In genomic region chr13:99278843-99279242, GRCh38 we compare ENCODE assay signal across 30 cellular contexts. TPM values are rescaled to one million over a fixed set of nuclear protein-coding genes. Genes with fewer than 3 reads are reported as not detected.
DNase-seq lines count a peak whose midpoint lies in the region; ATAC-seq and TF ChIP-seq lines count a peak whose summit lies in the region.
"Had no signal": no experiment of that assay in that cellular context is flagged by ENCODE, and none has a peak within 500 bp of the region (broad histone marks: within the 10 kb centered on the region; RNA-seq: fewer than 3 reads in every experiment).

No MANE protein-coding gene starts in this region.

- TF ChIP-seq CTCF in osteoblast (IDR thresholded peaks at IDR 0.05; ENCODE audit: extremely low read depth, low read depth, low read length) = no peak
- no peak for TF ChIP-seq CTCF in Peyer's patch (IDR thresholded peaks at IDR 0.05)
- TF ChIP-seq CTCF in Calu3 (IDR thresholded peaks at IDR 0.05; ENCODE audit: unreplicated experiment) = no peak

- H2AFZ ChIP-seq in osteoblast (ENCODE audit: low read length) = no peak overlapping the region
- H2AFZ ChIP-seq: GM23338 had no signal

- no peaks in the 10 kb centered on the region for H3K27me3 ChIP-seq in CD8-positive, alpha-beta memory T cell (ENCODE audit: insufficient read depth, low read length, poor library complexity, severe bottlenecking)
- H3K27me3 ChIP-seq in osteoblast (ENCODE audit: insufficient read depth, low read length) (no peaks in the 10 kb centered on the region), Peyer's patch (no peaks in the 10 kb centered on the region)
- H3K27me3 ChIP-seq: ascending aorta, BLaER1, dorsolateral prefrontal cortex, vagina had no signal

- no peak overlapping the region for H3K4me3 ChIP-seq in CD8-positive, alpha-beta memory T cell (ENCODE audit: low read length)
- H3K4me3 ChIP-seq in osteoblast (ENCODE audit: insufficient read depth, low read length) (no peak overlapping the region), Peyer's patch (no peak overlapping the region)
- H3K4me3 ChIP-seq: ascending aorta, BLaER1, dorsolateral prefrontal cortex, GM23338, vagina had no signal

- peaks cover 5% of the 10 kb centered on the region for H4K20me1 ChIP-seq in osteoblast (ENCODE audit: insufficient read depth, low read length)

- intact Hi-C loops in Calu3 (cut with micrococcal nuclease; ENCODE audit: unreplicated experiment) = no loop called here

- DNase-seq in activated T-cell treated with anti-CD3 and anti-CD28 coated beads, Interleukin-2, amount 50 U/mL, for 72 hours = no peak
- DNase-seq in activated T-cell treated with anti-CD3 and anti-CD28 coated beads, Interleukin-2, amount 50 U/mL, for 4 hours = no peak
- no peak for DNase-seq in CD8-positive, alpha-beta memory T cell
- no peak for DNase-seq in central memory CD8-positive, alpha-beta T cell (ENCODE audit: low spot score in 2 of 2)
- DNase-seq in osteoblast (ENCODE audit: insufficient read length, low spot score, missing footprints) = no peak
- DNase-seq in GM19240 (ENCODE audit: insufficient read length, low spot score) = no peak
- DNase-seq in Peyer's patch = no peak
- no peak for DNase-seq in Calu3
- DNase-seq: activated naive CD4-positive, alpha-beta T cell treated with anti-CD3 and anti-CD28 coated beads, Interleukin-2, amount 10 ng/mL, durations not matched to agents 7 days and 5 days; activated T-cell treated with anti-CD3 and anti-CD28 coated beads, Interleukin-2, amount 50 U/mL, for 24 hours; central memory CD4-positive, alpha-beta T cell; dorsolateral prefrontal cortex; HFFc6; kidney; MM.1S; NCI-H1417 treated with DMSO at 0.1 percent for 48 hours; NCI-H2081 treated with DMSO at 0.1 percent for 48 hours; occipital lobe; SK-N-SH; small intestine; stimulated activated CD4-positive, alpha-beta T cell treated with anti-CD3 and anti-CD28 coated beads, Interleukin-4, amount 100 ng/mL, for 1 hour; stimulated activated naive CD4-positive, alpha-beta T cell treated with Interleukin-2 at 50 U/mL for 16 hours had no signal

- peak overlapping the region; percentile 7 to 20 for H3K4me3 Mint-ChIP-seq in activated T-cell treated with anti-CD3 and anti-CD28 coated beads, Interleukin-2, amount 50 U/mL, for 72 hours
- no peak overlapping the region for H3K4me3 Mint-ChIP-seq in activated T-cell treated with anti-CD3 and anti-CD28 coated beads, Interleukin-2, amount 50 U/mL, for 4 hours
- peak overlapping the region in 3 of 7 donors; percentile 12 to 38 (median 21) for H3K4me3 Mint-ChIP-seq in CD8-positive, alpha-beta memory T cell
- H3K4me3 Mint-ChIP-seq in central memory CD8-positive, alpha-beta T cell = peak overlapping the region; percentile 21
- H3K4me3 Mint-ChIP-seq in Calu3 (ENCODE audit: low read depth, unreplicated experiment) = no peak overlapping the region
- H3K4me3 Mint-ChIP-seq: activated naive CD4-positive, alpha-beta T cell treated with anti-CD3 and anti-CD28 coated beads, Interleukin-2, amount 10 ng/mL, durations not matched to agents 7 days and 5 days; activated T-cell treated with anti-CD3 and anti-CD28 coated beads, Interleukin-2, amount 50 U/mL, for 24 hours; GM23338; HFFc6 had no signal

- peaks cover 11 to 26% of the 10 kb centered on the region in 2 donors for H3K36me3 Mint-ChIP-seq in activated T-cell treated with anti-CD3 and anti-CD28 coated beads, Interleukin-2, amount 50 U/mL, for 72 hours (ENCODE audit: insufficient read depth in 2 of 2)
- H3K36me3 Mint-ChIP-seq in activated T-cell treated with anti-CD3 and anti-CD28 coated beads, Interleukin-2, amount 50 U/mL, for 4 hours (ENCODE audit: insufficient read depth) = peaks cover 27% of the 10 kb centered on the region
- peaks cover 0 to 42% (median 22%) of the 10 kb centered on the region in 3 donors for H3K36me3 Mint-ChIP-seq in CD8-positive, alpha-beta memory T cell
- peaks cover 29% of the 10 kb centered on the region for H3K36me3 Mint-ChIP-seq in central memory CD8-positive, alpha-beta T cell (ENCODE audit: insufficient read depth)
- peaks cover 5% of the 10 kb centered on the region for H3K36me3 Mint-ChIP-seq in Calu3 (ENCODE audit: insufficient read depth, unreplicated experiment)

- ATAC-seq in activated T-cell treated with anti-CD3 and anti-CD28 coated beads, Interleukin-2, amount 50 U/mL, for 72 hours (replicated peaks in 1 of 2) = no peak
- no peak for ATAC-seq in activated T-cell treated with anti-CD3 and anti-CD28 coated beads, Interleukin-2, amount 50 U/mL, for 4 hours
- no peak for ATAC-seq in central memory CD8-positive, alpha-beta T cell (replicated peaks; ENCODE audit: extremely low read depth, poor library complexity, severe bottlenecking)

- peaks cover 87% of the 10 kb centered on the region for H3K4me1 ChIP-seq in CD8-positive, alpha-beta memory T cell (ENCODE audit: insufficient read depth, low read length)
- H3K4me1 ChIP-seq in osteoblast (ENCODE audit: insufficient read depth, low read length) (peaks cover 35% of the 10 kb centered on the region), Peyer's patch (peaks cover 0 to 40% (median 19%) of the 10 kb centered on the region in 4 donors)

- peaks cover 100% of the 10 kb centered on the region for H3K4me1 Mint-ChIP-seq in activated T-cell treated with anti-CD3 and anti-CD28 coated beads, Interleukin-2, amount 50 U/mL, for 72 hours (ENCODE audit: low read depth)
- peaks cover 92% of the 10 kb centered on the region for H3K4me1 Mint-ChIP-seq in activated T-cell treated with anti-CD3 and anti-CD28 coated beads, Interleukin-2, amount 50 U/mL, for 4 hours (ENCODE audit: low read depth)
- peaks cover 90 to 99% (median 96%) of the 10 kb centered on the region in 3 donors for H3K4me1 Mint-ChIP-seq in CD8-positive, alpha-beta memory T cell
- H3K4me1 Mint-ChIP-seq in central memory CD8-positive, alpha-beta T cell = peaks cover 89% of the 10 kb centered on the region
- H3K4me1 Mint-ChIP-seq in Calu3 (ENCODE audit: low read depth, unreplicated experiment) = peaks cover 12% of the 10 kb centered on the region

- POLR2A ChIA-PET in CD8-positive, alpha-beta memory T cell (lab: Charles Lee) = no interaction called here

- no peak for TF ChIP-seq POLR2A in Peyer's patch (IDR thresholded peaks at IDR 0.05)

- H3K27ac Mint-ChIP-seq in activated T-cell treated with anti-CD3 and anti-CD28 coated beads, Interleukin-2, amount 50 U/mL, for 72 hours = no peak overlapping the region
- H3K27ac Mint-ChIP-seq in CD8-positive, alpha-beta memory T cell = peak overlapping the region in 6 of 8 donors; percentile 50 to 99 (median 69)
- H3K27ac Mint-ChIP-seq in central memory CD8-positive, alpha-beta T cell (ENCODE audit: low read depth) = peak overlapping the region; percentile 99
- no peak overlapping the region for H3K27ac Mint-ChIP-seq in Calu3 (ENCODE audit: unreplicated experiment)
- H3K27ac Mint-ChIP-seq: activated naive CD4-positive, alpha-beta T cell treated with anti-CD3 and anti-CD28 coated beads, Interleukin-2, amount 10 ng/mL, durations not matched to agents 7 days and 5 days; activated T-cell treated with anti-CD3 and anti-CD28 coated beads, Interleukin-2, amount 50 U/mL, for 24 hours; GM23338; HFFc6 had no signal

- no peaks in the 10 kb centered on the region for H3K9me3 Mint-ChIP-seq in activated T-cell treated with anti-CD3 and anti-CD28 coated beads, Interleukin-2, amount 50 U/mL, for 72 hours
- H3K9me3 Mint-ChIP-seq in activated T-cell treated with anti-CD3 and anti-CD28 coated beads, Interleukin-2, amount 50 U/mL, for 4 hours = no peaks in the 10 kb centered on the region
- H3K9me3 Mint-ChIP-seq in CD8-positive, alpha-beta memory T cell = no peaks in the 10 kb centered on the region
- no peaks in the 10 kb centered on the region for H3K9me3 Mint-ChIP-seq in central memory CD8-positive, alpha-beta T cell
- H3K9me3 Mint-ChIP-seq in Calu3 (ENCODE audit: low read depth, unreplicated experiment) = no peaks in the 10 kb centered on the region
- H3K9me3 Mint-ChIP-seq: activated naive CD4-positive, alpha-beta T cell treated with anti-CD3 and anti-CD28 coated beads, Interleukin-2, amount 10 ng/mL, durations not matched to agents 7 days and 5 days; activated T-cell treated with anti-CD3 and anti-CD28 coated beads, Interleukin-2, amount 50 U/mL, for 24 hours; GM23338; HFFc6; IgD-negative memory B cell had no signal

- peaks cover 2% of the 10 kb centered on the region for H3K79me2 ChIP-seq in osteoblast (ENCODE audit: insufficient read depth, low read length)

- CTCF ChIA-PET in CD8-positive, alpha-beta memory T cell (lab: Charles Lee) = interaction anchor here (0.9 to 2.3 kb wide), 3 partner anchors 10 to 102 kb away, joined by 3 to 7 read pairs (median 7); no protein-coding TSS in a partner anchor
- CTCF ChIA-PET in Calu3 (lab: Charles Lee) = interaction anchor here (0.7 kb wide), 1 partner anchor 233 kb away, joined by 3 read pairs; no protein-coding TSS in a partner anchor

- no peak overlapping the region for H3K27ac ChIP-seq in CD8-positive, alpha-beta memory T cell (ENCODE audit: low read depth, low read length)
- peak overlapping the region; percentile 77 for H3K27ac ChIP-seq in osteoblast (ENCODE audit: low read depth, low read length)
- H3K27ac ChIP-seq in Peyer's patch = no peak overlapping the region
- H3K27ac ChIP-seq: BLaER1, dorsolateral prefrontal cortex, vagina had no signal

- no TSS peak for BruUV-seq in Calu3 (replicated peaks; lab: Mats Ljungman, UMichigan)

- no peaks in the 10 kb centered on the region for H3K36me3 ChIP-seq in CD8-positive, alpha-beta memory T cell (ENCODE audit: insufficient read depth, low read length)
- H3K36me3 ChIP-seq in osteoblast (ENCODE audit: insufficient read depth, low read length) (no peaks in the 10 kb centered on the region), Peyer's patch (no peaks in the 10 kb centered on the region)
- H3K36me3 ChIP-seq: vagina had no signal

- no peaks in the 10 kb centered on the region for H3K27me3 Mint-ChIP-seq in activated T-cell treated with anti-CD3 and anti-CD28 coated beads, Interleukin-2, amount 50 U/mL, for 72 hours (ENCODE audit: low read depth)
- no peaks in the 10 kb centered on the region for H3K27me3 Mint-ChIP-seq in activated T-cell treated with anti-CD3 and anti-CD28 coated beads, Interleukin-2, amount 50 U/mL, for 4 hours (ENCODE audit: low read depth)
- no peaks in the 10 kb centered on the region for H3K27me3 Mint-ChIP-seq in CD8-positive, alpha-beta memory T cell
- no peaks in the 10 kb centered on the region for H3K27me3 Mint-ChIP-seq in central memory CD8-positive, alpha-beta T cell
- no peaks in the 10 kb centered on the region for H3K27me3 Mint-ChIP-seq in Calu3 (ENCODE audit: unreplicated experiment)
- H3K27me3 Mint-ChIP-seq: activated naive CD4-positive, alpha-beta T cell treated with anti-CD3 and anti-CD28 coated beads, Interleukin-2, amount 10 ng/mL, durations not matched to agents 7 days and 5 days; activated T-cell treated with anti-CD3 and anti-CD28 coated beads, Interleukin-2, amount 50 U/mL, for 24 hours had no signal

- no peaks in the 10 kb centered on the region for H3K9me3 ChIP-seq in CD8-positive, alpha-beta memory T cell (ENCODE audit: low read length)
- H3K9me3 ChIP-seq in osteoblast (ENCODE audit: low read depth, low read length) (no peaks in the 10 kb centered on the region), Peyer's patch (no peaks in the 10 kb centered on the region)
- H3K9me3 ChIP-seq: ascending aorta, BLaER1, SK-N-SH, vagina had no signal

- H3K4me2 ChIP-seq in osteoblast (ENCODE audit: insufficient read depth, low read length) = no peak overlapping the region
- H3K4me2 ChIP-seq: GM23338, SK-N-SH had no signal

RNA-seq across cellular contexts. Expression of gene GPR18, which starts 20.7 kb away (rescaled TPM):
- 10 to 100 TPM; 12.4 to 17.3 TPM for total RNA-seq in activated T-cell treated with anti-CD3 and anti-CD28 coated beads, Interleukin-2, amount 50 U/mL, for 72 hours
- total RNA-seq in activated T-cell treated with anti-CD3 and anti-CD28 coated beads, Interleukin-2, amount 50 U/mL, for 4 hours = 1 to 10 TPM; 3.3 to 4.0 (median 3.9) TPM
- 10 to 100 TPM; 15.2 to 16.2 TPM for total RNA-seq in CD8-positive, alpha-beta memory T cell
- 32.4 TPM for polyA plus RNA-seq in CD8-positive, alpha-beta memory T cell
- total RNA-seq in osteoblast = under 0.01 TPM in 1 of 2 replicates, not detected in the other
- total RNA-seq in Peyer's patch = 1 to 10 TPM in 1 of 4 donors, under 1 TPM in 1, not detected in 2; 0.53 to 4.1 TPM
- total RNA-seq in Calu3 (2022) = not detected in 2 replicates
- total RNA-seq: ascending aorta, dorsolateral prefrontal cortex, endothelial cell of umbilical vein, G401, GM23338, HFFc6, lung microvascular endothelial cell, occipital lobe, vagina had no signal
- polyA plus RNA-seq: endothelial cell of umbilical vein, SK-N-SH had no signal

RNA-seq across cellular contexts. Expression of gene GPR183, which starts 28.4 kb away (rescaled TPM):
- total RNA-seq in activated T-cell treated with anti-CD3 and anti-CD28 coated beads, Interleukin-2, amount 50 U/mL, for 72 hours = 10 to 100 TPM; 32.8 to 57.5 TPM
- total RNA-seq in activated T-cell treated with anti-CD3 and anti-CD28 coated beads, Interleukin-2, amount 50 U/mL, for 4 hours = 10 to 100 TPM; 48.6 to 86.8 (median 65.7) TPM
- 10 to 100 TPM; 61.5 to 62.8 TPM for total RNA-seq in CD8-positive, alpha-beta memory T cell
- 232 TPM for polyA plus RNA-seq in CD8-positive, alpha-beta memory T cell
- total RNA-seq in osteoblast (0.29 and 0.36 TPM in 2 replicates), Peyer's patch (10 to 100 TPM in 1 of 4 donors, 1 to 10 TPM in 3; 1.1 to 24.8 (median 3.9) TPM), Calu3 (2022) (not detected in 2 replicates)
- total RNA-seq: endothelial cell of umbilical vein, G401, GM23338 had no signal

Comparison
In these comparisons a context has a peak if more than half of its experiments do, and no peak if none do; other contexts are left out.
1. H3K4me3 Mint-ChIP-seq: peak in activated T-cell treated with anti-CD3 and anti-CD28 coated beads, Interleukin-2, amount 50 U/mL, for 72 hours (2 of 2) and central memory CD8-positive, alpha-beta T cell (single experiment); none in activated T-cell treated with anti-CD3 and anti-CD28 coated beads, Interleukin-2, amount 50 U/mL, for 4 hours (single experiment) and Calu3 (single experiment).
2. H3K27ac Mint-ChIP-seq: peak in CD8-positive, alpha-beta memory T cell (6 of 8) and central memory CD8-positive, alpha-beta T cell (single experiment); none in activated T-cell treated with anti-CD3 and anti-CD28 coated beads, Interleukin-2, amount 50 U/mL, for 72 hours (single experiment) and Calu3 (single experiment).